Comparison of ENCODE assay signal across 11 cellular contexts in genomic region chr9:105690742-105691141, GRCh38.
A peak's percentile ranks its signal among the peaks of the same experiment; 100 is the strongest.
DNase-seq lines count a peak whose midpoint lies in the region; ATAC-seq, FAIRE-seq and TF ChIP-seq lines count a peak whose summit lies in the region.
"Had no signal": no experiment of that assay in that cellular context is flagged by ENCODE, and none has a peak within 500 bp of the region (broad histone marks: within the 10 kb centered on the region; RNA-seq: fewer than 3 reads in every experiment).

No MANE protein-coding gene starts in this region.

- no peak overlapping the region for H3K27ac ChIP-seq in 22Rv1
- no peak overlapping the region for H3K27ac ChIP-seq in RWPE1
- H3K27ac ChIP-seq in coronary artery: no peak overlapping the region

- POLR2A ChIA-PET in RWPE1 (lab: Yijun Ruan, JAX; ENCODE audit: low non-redundant PET): no interaction called here

- CTCF ChIA-PET in RWPE1 (lab: Yijun Ruan, JAX): interaction anchor here (0.6 to 1.7 kb wide), 4 partner anchors 9 to 394 kb away, joined by 3 to 9 read pairs (median 3); no protein-coding TSS in a partner anchor

- FAIRE-seq in G401.6 (lab: Jason Lieb, UNC): peak; percentile 75
- FAIRE-seq: colon had no signal

- no peak for ATAC-seq in GM21717 (IDR thresholded peaks at IDR 0.05; ENCODE audit: unreplicated experiment)

- peak; percentile 56 for TF ChIP-seq CTCF in 22Rv1 (IDR thresholded peaks at IDR 0.05)
- peak; percentile 58 for TF ChIP-seq CTCF in RWPE1 (conservative IDR thresholded peaks at IDR 0.05; ENCODE audit: low read depth)
- TF ChIP-seq CTCF in coronary artery (IDR thresholded peaks at IDR 0.05): no peak

- H3K4me3 ChIP-seq in coronary artery: no peak overlapping the region

- DNase-seq in RWPE1 (ENCODE audit: low spot score) (peak; percentile 57), fibroblast of peridontal ligament (ENCODE audit: extremely low read depth) (peak; percentile 39), coronary artery (ENCODE audit: low spot score) (no peak), NCI-H187 treated with DMSO at 0.1 percent for 48 hours (lab: John Stamatoyannopoulos, UW) (no peak)
- DNase-seq in activated CD4-positive, alpha-beta T cell treated with anti-CD3 and anti-CD28 coated beads, Interleukin-2, amount 50 U/mL, for 1 hour: no peak
- DNase-seq: GOT3, KG1 had no signal

Comparison
In these comparisons a context has a peak if more than half of its experiments do, and no peak if none do; other contexts are left out.
1. DNase-seq: peak in RWPE1 (single experiment) and fibroblast of peridontal ligament (single experiment); none in coronary artery (single experiment), activated CD4-positive, alpha-beta T cell treated with anti-CD3 and anti-CD28 coated beads, Interleukin-2, amount 50 U/mL, for 1 hour (single experiment) and NCI-H187 treated with DMSO at 0.1 percent for 48 hours (single experiment).